Comparison of ENCODE assay signal across 8 cellular contexts in genomic region chr1:26161408-26162219, GRCh38. TPM values are rescaled to one million over a fixed set of nuclear protein-coding genes. Genes with fewer than 3 reads are reported as not detected.
DNase-seq lines count a peak whose midpoint lies in the region; ATAC-seq, FAIRE-seq and TF ChIP-seq lines count a peak whose summit lies in the region.

No MANE protein-coding gene starts in this region.

- peak overlapping the region; percentile 74 to 92 for H3K4me3 Mint-ChIP-seq in CD14-positive monocyte

- TF ChIP-seq RAD21 in liver (IDR thresholded peaks at IDR 0.05): no peak

- no peak for ATAC-seq in GM21723 (IDR thresholded peaks at IDR 0.05; ENCODE audit: unreplicated experiment)

- DNase-seq in CD14-positive monocyte (ENCODE audit: low spot score): no peak
- peak; percentile 65 for DNase-seq in HuH-7.5 (ENCODE audit: low spot score)
- peak; percentile 65 for DNase-seq in WERI-Rb-1
- DNase-seq in dorsolateral prefrontal cortex: peak in 7 of 10 donors; percentile 23 to 79 (median 60)
- DNase-seq in stimulated activated CD4-positive, alpha-beta T cell treated with anti-CD3 and anti-CD28 coated beads, Interleukin-4, amount 100 ng/mL, for 4 hours: peak; percentile 32 to 55
- no peak for DNase-seq in GM19239 (ENCODE audit: insufficient read length, low spot score)

- peak; percentile 9 for TF ChIP-seq CTCF in CD14-positive monocyte (IDR thresholded peaks at IDR 0.05)
- TF ChIP-seq CTCF in WERI-Rb-1 (IDR thresholded peaks at IDR 0.05; ENCODE audit: low read depth, low read length): peak; percentile 37; the same call in 1 of the 2 replicates
- peak in 29 of 56 donors; percentile 7 to 65 (median 34) for TF ChIP-seq CTCF in dorsolateral prefrontal cortex (IDR thresholded peaks at IDR 0.05 in 54 of 56, conservative IDR thresholded peaks at IDR 0.05 in 2 of 56; ENCODE audit: low read depth in 1 of 56, partially characterized antibody in 56 of 56)
- TF ChIP-seq CTCF in liver (IDR thresholded peaks at IDR 0.05; ENCODE audit: low read depth, low read length, missing input control): no peak

- FAIRE-seq in GM19239 (lab: Jason Lieb, UNC): no peak

- H3K27ac ChIP-seq in WERI-Rb-1 (no peak overlapping the region; the same call in 1 of the 2 replicates), dorsolateral prefrontal cortex (peak overlapping the region in 38 of 59 donors; percentile 2 to 80 (median 54)), liver (ENCODE audit: low read depth in 1 of 2, low read length in 2 of 2) (peak overlapping the region in 1 of 2 donors; percentile 33)

- no peak overlapping the region for H3K27ac Mint-ChIP-seq in CD14-positive monocyte

- H3K9ac ChIP-seq in liver (ENCODE audit: low read depth in 1 of 2, low read length in 2 of 2): no peak overlapping the region

- H3K4me1 ChIP-seq in liver (ENCODE audit: control insufficient read depth in 4 of 4, insufficient read depth in 4 of 4, low read length in 3 of 4): peaks cover 10 to 26% (median 18%) of the 10 kb centered on the region in 4 donors

- H3K36me3 Mint-ChIP-seq in CD14-positive monocyte: peaks cover 0 to 2% of the 10 kb centered on the region in 2 donors

- peaks cover 66 to 70% (median 67%) of the 10 kb centered on the region in 3 donors for H3K27me3 Mint-ChIP-seq in CD14-positive monocyte (ENCODE audit: low read depth in 3 of 3)

- WGBS in liver: 1% methylated on average over 98 of the region's 98 CpGs

- H3K36me3 ChIP-seq in WERI-Rb-1: no peaks in the 10 kb centered on the region
- no peaks in the 10 kb centered on the region for H3K36me3 ChIP-seq in liver (ENCODE audit: control insufficient read depth in 4 of 4, insufficient read depth in 3 of 4, low read depth in 1 of 4, low read length in 3 of 4)

- intact Hi-C loops in CD14-positive monocyte (cut with micrococcal nuclease) (loop anchor here in 1 of 2 donors (5.0 kb wide), 2 partner anchors 39 to 54 kb away; no protein-coding TSS in a partner anchor), dorsolateral prefrontal cortex (cut with DNase I) (loop anchor here (5.0 kb wide), 2 partner anchors 49 to 124 kb away; partner anchors contain the start of gene PDIK1L (in 1 of the 2))

- H3K27me3 ChIP-seq in WERI-Rb-1 (ENCODE audit: insufficient read depth, low read depth, severe bottlenecking) (no peaks in the 10 kb centered on the region), dorsolateral prefrontal cortex (peaks cover 0 to 7% (median 0%) of the 10 kb centered on the region in 45 donors), liver (ENCODE audit: control insufficient read depth in 4 of 4, insufficient read depth in 4 of 4, low read length in 3 of 4) (peaks cover 0 to 4% (median under 1%) of the 10 kb centered on the region in 4 donors)

- H3K9me3 ChIP-seq in WERI-Rb-1 (ENCODE audit: severe bottlenecking) (no peaks in the 10 kb centered on the region), liver (ENCODE audit: control insufficient read depth in 4 of 4, low read length in 3 of 4) (no peaks in the 10 kb centered on the region)

- H3K4me1 Mint-ChIP-seq in CD14-positive monocyte: peaks cover 22% of the 10 kb centered on the region

- H3K9me3 Mint-ChIP-seq in CD14-positive monocyte: peaks cover 0 to 8% (median 0%) of the 10 kb centered on the region in 7 donors

- H3K4me3 ChIP-seq in WERI-Rb-1 (ENCODE audit: low read depth, low read length): peak overlapping the region; percentile 24
- peak overlapping the region; percentile 43 to 88 (median 69) for H3K4me3 ChIP-seq in dorsolateral prefrontal cortex
- H3K4me3 ChIP-seq in liver (ENCODE audit: low read depth in 1 of 3, low read length in 3 of 3): peak overlapping the region; percentile 35 to 59 (median 51)

TF ChIP-seq in liver, 16 proteins besides CTCF, POLR2A, EP300 and RAD21:
- no peak for TF ChIP-seq RXRA (IDR thresholded peaks at IDR 0.05)
- TF ChIP-seq FOXA2 (IDR thresholded peaks at IDR 0.05): no peak
- TF ChIP-seq SP1 (IDR thresholded peaks at IDR 0.05): no peak
- TF ChIP-seq, protein P1, sequence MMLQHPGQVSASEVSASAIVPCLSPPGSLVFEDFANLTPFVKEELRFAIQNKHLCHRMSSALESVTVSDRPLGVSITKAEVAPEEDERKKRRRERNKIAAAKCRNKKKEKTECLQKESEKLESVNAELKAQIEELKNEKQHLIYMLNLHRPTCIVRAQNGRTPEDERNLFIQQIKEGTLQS (IDR thresholded peaks at IDR 0.05): no peak
- TF ChIP-seq, protein P2, sequence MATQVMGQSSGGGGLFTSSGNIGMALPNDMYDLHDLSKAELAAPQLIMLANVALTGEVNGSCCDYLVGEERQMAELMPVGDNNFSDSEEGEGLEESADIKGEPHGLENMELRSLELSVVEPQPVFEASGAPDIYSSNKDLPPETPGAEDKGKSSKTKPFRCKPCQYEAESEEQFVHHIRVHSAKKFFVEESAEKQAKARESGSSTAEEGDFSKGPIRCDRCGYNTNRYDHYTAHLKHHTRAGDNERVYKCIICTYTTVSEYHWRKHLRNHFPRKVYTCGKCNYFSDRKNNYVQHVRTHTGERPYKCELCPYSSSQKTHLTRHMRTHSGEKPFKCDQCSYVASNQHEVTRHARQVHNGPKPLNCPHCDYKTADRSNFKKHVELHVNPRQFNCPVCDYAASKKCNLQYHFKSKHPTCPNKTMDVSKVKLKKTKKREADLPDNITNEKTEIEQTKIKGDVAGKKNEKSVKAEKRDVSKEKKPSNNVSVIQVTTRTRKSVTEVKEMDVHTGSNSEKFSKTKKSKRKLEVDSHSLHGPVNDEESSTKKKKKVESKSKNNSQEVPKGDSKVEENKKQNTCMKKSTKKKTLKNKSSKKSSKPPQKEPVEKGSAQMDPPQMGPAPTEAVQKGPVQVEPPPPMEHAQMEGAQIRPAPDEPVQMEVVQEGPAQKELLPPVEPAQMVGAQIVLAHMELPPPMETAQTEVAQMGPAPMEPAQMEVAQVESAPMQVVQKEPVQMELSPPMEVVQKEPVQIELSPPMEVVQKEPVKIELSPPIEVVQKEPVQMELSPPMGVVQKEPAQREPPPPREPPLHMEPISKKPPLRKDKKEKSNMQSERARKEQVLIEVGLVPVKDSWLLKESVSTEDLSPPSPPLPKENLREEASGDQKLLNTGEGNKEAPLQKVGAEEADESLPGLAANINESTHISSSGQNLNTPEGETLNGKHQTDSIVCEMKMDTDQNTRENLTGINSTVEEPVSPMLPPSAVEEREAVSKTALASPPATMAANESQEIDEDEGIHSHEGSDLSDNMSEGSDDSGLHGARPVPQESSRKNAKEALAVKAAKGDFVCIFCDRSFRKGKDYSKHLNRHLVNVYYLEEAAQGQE (IDR thresholded peaks at IDR 0.05): no peak
- no peak for TF ChIP-seq TAF1 (conservative IDR thresholded peaks at IDR 0.05)
- no peak for TF ChIP-seq MAX (IDR thresholded peaks at IDR 0.05)
- TF ChIP-seq HNF4A (conservative IDR thresholded peaks at IDR 0.05): no peak
TF ChIP-seq in liver: peak in this region for 0.

RNA-seq across cellular contexts. Expression of gene FAM110D, which starts 2.7 kb away (rescaled TPM):
- not detected for polyA plus RNA-seq in CD14-positive monocyte
- 1 to 10 TPM in 98 of 120 experiments, under 1 TPM in 22; 0.59 to 5.5 (median 1.7) TPM for total RNA-seq in dorsolateral prefrontal cortex
- under 1 TPM; 0.14 to 0.50 TPM for total RNA-seq in liver
- under 1 TPM; 0.10 to 0.39 TPM for polyA plus RNA-seq in liver

RNA-seq across cellular contexts. Expression of gene C1orf232, which starts 7.1 kb away (rescaled TPM):
- polyA plus RNA-seq in CD14-positive monocyte: not detected
- total RNA-seq in dorsolateral prefrontal cortex: not detected
- not detected for total RNA-seq in liver
- polyA plus RNA-seq in liver: not detected

RNA-seq across cellular contexts. Expression of gene ZNF593, which starts 8.1 kb away (rescaled TPM):
- polyA plus RNA-seq in CD14-positive monocyte: 10 to 100 TPM; 27.8 to 36.5 TPM
- total RNA-seq in dorsolateral prefrontal cortex: 10 to 100 TPM; 10.6 to 30.1 (median 17.6) TPM
- 10 to 100 TPM in 1 of 2 donors, 1 to 10 TPM in 1; 5.7 to 15.7 TPM for total RNA-seq in liver
- 10 to 100 TPM; 44.8 to 81.4 TPM for polyA plus RNA-seq in liver

RNA-seq across cellular contexts. Expression of gene ZNF593OS, which starts 10.0 kb away (rescaled TPM):
- under 1 TPM; 0.50 to 0.59 TPM for polyA plus RNA-seq in CD14-positive monocyte
- under 1 TPM in 2 of 120 experiments, not detected in 118; 0.27 to 0.36 TPM for total RNA-seq in dorsolateral prefrontal cortex
- not detected for total RNA-seq in liver
- polyA plus RNA-seq in liver: under 1 TPM; 0.10 to 0.32 TPM

RNA-seq across cellular contexts. Expression of gene CNKSR1, which starts 15.7 kb away (rescaled TPM):
- polyA plus RNA-seq in CD14-positive monocyte (not detected), liver (1 to 10 TPM in 1 of 2 donors, under 1 TPM in 1; 0.48 to 2.2 TPM)
- total RNA-seq in dorsolateral prefrontal cortex (10 to 100 TPM in 32 of 120 experiments, 1 to 10 TPM in 88; 1.8 to 17.6 (median 7.9) TPM), liver (1 to 10 TPM in 1 of 2 donors, under 1 TPM in 1; 0.56 to 1.2 TPM)

Comparison
In these comparisons a context has a peak if more than half of its experiments do, and no peak if none do; other contexts are left out.
1. DNase-seq: peak in HuH-7.5 (single experiment), WERI-Rb-1 (single experiment), dorsolateral prefrontal cortex (7 of 10) and stimulated activated CD4-positive, alpha-beta T cell treated with anti-CD3 and anti-CD28 coated beads, Interleukin-4, amount 100 ng/mL, for 4 hours (2 of 2); none in CD14-positive monocyte (single experiment) and GM19239 (single experiment).
2. Peak in every context shown above with its lines, with median percentiles within 50 percentile points of each other: H3K4me3 ChIP-seq.